1 cellular context compared by ENCODE assay signal in genomic region chr21:31671931-31672330, GRCh38.
TF ChIP-seq lines count a peak whose summit lies in the region.

No MANE protein-coding gene starts in this region.

TF ChIP-seq in K562, 482 proteins besides CTCF, POLR2A, EP300 and RAD21:
- TF ChIP-seq POLR2G (IDR thresholded peaks at IDR 0.05; ENCODE audit: low read depth, low read length) (peak; percentile 64), STAT5A (IDR thresholded peaks at IDR 0.05; ENCODE audit: borderline replicate concordance, low read length) (no peak), ARNT (IDR thresholded peaks at IDR 0.05) (no peak), NCOA6 (IDR thresholded peaks at IDR 0.05) (no peak), ZBTB33 (CRISPR knock-in tag; IDR thresholded peaks at IDR 0.05) (peak; percentile 35; the same call in 1 of the 2 replicates), RBM22 (IDR thresholded peaks at IDR 0.05; ENCODE audit: low read depth, low read length, poor library complexity, severe bottlenecking) (peak; percentile 56)
